Comparison of ENCODE assay signal across 23 cellular contexts in genomic region chr14:100526057-100526456, GRCh38.
DNase-seq lines count a peak whose midpoint lies in the region; ATAC-seq and TF ChIP-seq lines count a peak whose summit lies in the region.
"Had no signal": no experiment of that assay in that cellular context is flagged by ENCODE, and none has a peak within 500 bp of the region (broad histone marks: within the 10 kb centered on the region; RNA-seq: fewer than 3 reads in every experiment).

No MANE protein-coding gene starts in this region.

- no peak for ATAC-seq in DND-41 (ENCODE audit: insufficient read depth, low read depth)
- ATAC-seq in CD8-positive, alpha-beta T cell: no peak
- ATAC-seq in activated T-helper 17 cell treated with anti-CD3 and anti-CD28 coated beads, Interleukin-2, amount 50 U/mL, for 72 hours (replicated peaks): no peak
- ATAC-seq: GM23338, K562 had no signal

- H2BK15ac ChIP-seq in neuronal stem cell (ENCODE audit: low read length): no peak overlapping the region

- H3K27ac Mint-ChIP-seq in CD8-positive, alpha-beta T cell: no peak overlapping the region
- H3K27ac Mint-ChIP-seq in activated T-helper 17 cell treated with anti-CD3 and anti-CD28 coated beads, Interleukin-2, amount 50 U/mL, for 72 hours: no peak overlapping the region
- H3K27ac Mint-ChIP-seq: B cell, CD14-positive monocyte, GM23338 had no signal

- H2BK120ac ChIP-seq in neuronal stem cell (ENCODE audit: low read depth, low read length): no peak overlapping the region

- H3K36me3 Mint-ChIP-seq in CD8-positive, alpha-beta T cell: peaks cover 20% of the 10 kb centered on the region
- H3K36me3 Mint-ChIP-seq in activated T-helper 17 cell treated with anti-CD3 and anti-CD28 coated beads, Interleukin-2, amount 50 U/mL, for 72 hours (ENCODE audit: low read depth): no peaks in the 10 kb centered on the region

- DNase-seq in activated gamma-delta T cell treated with Interleukin-2 at 50 U/mL for 16 hours: peak; percentile 1
- no peak for DNase-seq in activated gamma-delta T cell (lab: John Stamatoyannopoulos, UW)
- peak; percentile 3 for DNase-seq in DND-41
- DNase-seq in Peyer's patch: peak in 2 of 3 donors; percentile 2 to 25
- DNase-seq in neuronal stem cell (ENCODE audit: low spot score): no peak
- no peak for DNase-seq in CD8-positive, alpha-beta T cell
- DNase-seq in activated effector memory CD4-positive, alpha-beta T cell treated with Interleukin-2 at 50 U/mL for 16 hours: no peak
- DNase-seq: DMS79 treated with DMSO at 0.1 percent for 48 hours, MG63, NCI-H1417, NCI-H1694 treated with DMSO at 0.1 percent for 48 hours, NCI-H2081 treated with DMSO at 0.1 percent for 48 hours, NCI-H2171 treated with DMSO at 0.1 percent for 48 hours, NCI-H524 treated with DMSO at 0.1 percent for 48 hours, NCI-H82, SHP77 treated with DMSO at 0.1 percent for 48 hours had no signal

- POLR2A ChIA-PET in CD8-positive, alpha-beta T cell (lab: Charles Lee): no interaction called here

- H3K27me3 ChIP-seq in DND-41 (ENCODE audit: insufficient read depth, low read length, poor library complexity) (no peaks in the 10 kb centered on the region), Peyer's patch (no peaks in the 10 kb centered on the region), neuronal stem cell (ENCODE audit: control insufficient read depth in 3 of 3, insufficient read depth in 3 of 3, low read depth in 1 of 3, low read length in 3 of 3) (no peaks in the 10 kb centered on the region)
- no peaks in the 10 kb centered on the region for H3K27me3 ChIP-seq in CD8-positive, alpha-beta T cell (ENCODE audit: insufficient read depth, low read length)
- H3K27me3 ChIP-seq: MG63 had no signal

- H3K9ac ChIP-seq in DND-41 (ENCODE audit: low read depth, low read length) (no peak overlapping the region), neuronal stem cell (ENCODE audit: low read depth, low read length, poor library complexity) (no peak overlapping the region)

- peaks cover 23% of the 10 kb centered on the region for H3K36me3 ChIP-seq in DND-41 (ENCODE audit: insufficient read depth, low read length)
- peaks cover 0 to 19% (median 0%) of the 10 kb centered on the region in 3 donors for H3K36me3 ChIP-seq in Peyer's patch
- peaks cover 4 to 6% of the 10 kb centered on the region in 2 donors for H3K36me3 ChIP-seq in neuronal stem cell (replicated peaks in 1 of 2; ENCODE audit: control insufficient read depth in 2 of 2, insufficient read depth in 2 of 2, low read length in 2 of 2)
- H3K36me3 ChIP-seq in CD8-positive, alpha-beta T cell (ENCODE audit: insufficient read depth, low read length): peaks cover 5% of the 10 kb centered on the region
- H3K36me3 ChIP-seq: HAP-1, MG63 had no signal

- peaks cover 2% of the 10 kb centered on the region for H3K79me1 ChIP-seq in neuronal stem cell (ENCODE audit: low read depth, low read length)

- no peak overlapping the region for H3K4me3 Mint-ChIP-seq in CD8-positive, alpha-beta T cell
- H3K4me3 Mint-ChIP-seq in activated T-helper 17 cell treated with anti-CD3 and anti-CD28 coated beads, Interleukin-2, amount 50 U/mL, for 72 hours: no peak overlapping the region
- H3K4me3 Mint-ChIP-seq: B cell, CD14-positive monocyte, GM23338 had no signal

- H2BK5ac ChIP-seq in neuronal stem cell (ENCODE audit: low read length): peak overlapping the region; percentile 85

- TF ChIP-seq CTCF in DND-41 (IDR thresholded peaks at IDR 0.05; ENCODE audit: borderline replicate concordance, extremely low read depth, low read length, poor library complexity, severe bottlenecking): no peak
- no peak for TF ChIP-seq CTCF in Peyer's patch (IDR thresholded peaks at IDR 0.05)
- no peak for TF ChIP-seq CTCF in CD8-positive, alpha-beta T cell (IDR thresholded peaks at IDR 0.05)

- no peak overlapping the region for H4K91ac ChIP-seq in neuronal stem cell (ENCODE audit: low read depth, low read length, poor library complexity)

- no peak overlapping the region for H3K4ac ChIP-seq in neuronal stem cell (ENCODE audit: low read length)

- H3K18ac ChIP-seq in neuronal stem cell (ENCODE audit: low read length): peak overlapping the region; percentile 73

- TF ChIP-seq POLR2A in Peyer's patch (IDR thresholded peaks at IDR 0.05): no peak

- intact Hi-C loops in CD8-positive, alpha-beta T cell (cut with DNase I, micrococcal nuclease): loop anchor here in 1 of 2 experiments (10.0 kb wide), 1 partner anchor 141 kb away; no protein-coding TSS in a partner anchor

- WGBS in neuronal stem cell (ENCODE audit: extremely low coverage in 2 of 2, insufficient read length in 2 of 2, insufficient replicate concordance in 1 of 2), 2 donors: no CpG with 5 or more reads among the region's 4 CpGs

- CTCF ChIA-PET in CD8-positive, alpha-beta T cell (lab: Charles Lee): interaction anchor here (1.2 to 3.2 kb wide), 3 partner anchors 120 to 130 kb away, joined by 3 to 38 read pairs (median 4); no protein-coding TSS in a partner anchor

- no peak overlapping the region for H3K27ac ChIP-seq in DND-41 (ENCODE audit: low read length)
- H3K27ac ChIP-seq in Peyer's patch: no peak overlapping the region
- no peak overlapping the region for H3K27ac ChIP-seq in neuronal stem cell (replicated peaks; ENCODE audit: low read length)
- H3K27ac ChIP-seq in CD8-positive, alpha-beta T cell (ENCODE audit: low read depth, low read length): no peak overlapping the region
- H3K27ac ChIP-seq: A549 had no signal

- H2AK5ac ChIP-seq in neuronal stem cell (ENCODE audit: low read depth, low read length): peak overlapping the region; percentile 84

- no peaks in the 10 kb centered on the region for H3K79me2 ChIP-seq in DND-41 (ENCODE audit: insufficient read depth, low read length)

- no peak overlapping the region for H3K14ac ChIP-seq in neuronal stem cell (ENCODE audit: low read length)

- H3K4me1 Mint-ChIP-seq in CD8-positive, alpha-beta T cell (ENCODE audit: low read depth): no peaks in the 10 kb centered on the region
- H3K4me1 Mint-ChIP-seq in activated T-helper 17 cell treated with anti-CD3 and anti-CD28 coated beads, Interleukin-2, amount 50 U/mL, for 72 hours: no peaks in the 10 kb centered on the region
- H3K4me1 Mint-ChIP-seq: B cell had no signal

- no peaks in the 10 kb centered on the region for H3K27me3 Mint-ChIP-seq in CD8-positive, alpha-beta T cell (ENCODE audit: low read depth)
- no peaks in the 10 kb centered on the region for H3K27me3 Mint-ChIP-seq in activated T-helper 17 cell treated with anti-CD3 and anti-CD28 coated beads, Interleukin-2, amount 50 U/mL, for 72 hours
- H3K27me3 Mint-ChIP-seq: B cell had no signal

- no peak overlapping the region for H3K4me2 ChIP-seq in DND-41 (ENCODE audit: insufficient read depth, low read length)
- no peak overlapping the region for H3K4me2 ChIP-seq in neuronal stem cell (ENCODE audit: insufficient read depth, low read length, poor library complexity, severe bottlenecking)
- H3K4me2 ChIP-seq: A549, GM23338 had no signal

- no peak overlapping the region for H2AFZ ChIP-seq in DND-41 (ENCODE audit: low read depth, low read length)
- no peak overlapping the region for H2AFZ ChIP-seq in neuronal stem cell (ENCODE audit: low read length)
- H2AFZ ChIP-seq: GM23338 had no signal

- no peak overlapping the region for H3K23ac ChIP-seq in neuronal stem cell (ENCODE audit: low read depth, low read length, poor library complexity)

- no peak overlapping the region for H3K4me3 ChIP-seq in DND-41 (ENCODE audit: low read depth in 1 of 2, low read length in 2 of 2)
- H3K4me3 ChIP-seq in Peyer's patch: no peak overlapping the region
- H3K4me3 ChIP-seq in neuronal stem cell (ENCODE audit: low read length in 2 of 2): no peak overlapping the region
- H3K4me3 ChIP-seq in CD8-positive, alpha-beta T cell (ENCODE audit: low read depth, low read length): no peak overlapping the region
- H3K4me3 ChIP-seq: A549, GM23338, HAP-1, K562, MG63 had no signal

- peak overlapping the region; percentile 7 for H2BK12ac ChIP-seq in neuronal stem cell (ENCODE audit: low read length)

- no peaks in the 10 kb centered on the region for H3K9me3 Mint-ChIP-seq in CD8-positive, alpha-beta T cell
- H3K9me3 Mint-ChIP-seq in activated T-helper 17 cell treated with anti-CD3 and anti-CD28 coated beads, Interleukin-2, amount 50 U/mL, for 72 hours: no peaks in the 10 kb centered on the region
- H3K9me3 Mint-ChIP-seq: CD14-positive monocyte, GM23338 had no signal

- H3K9me3 ChIP-seq in DND-41 (ENCODE audit: insufficient read depth, low read length, severe bottlenecking) (no peaks in the 10 kb centered on the region), Peyer's patch (no peaks in the 10 kb centered on the region), neuronal stem cell (replicated peaks in 1 of 2; ENCODE audit: control insufficient read depth in 2 of 2, insufficient read depth in 1 of 2, low read depth in 1 of 2, low read length in 2 of 2) (peaks cover 0 to 4% of the 10 kb centered on the region in 2 donors)
- no peaks in the 10 kb centered on the region for H3K9me3 ChIP-seq in CD8-positive, alpha-beta T cell (ENCODE audit: low read length)
- H3K9me3 ChIP-seq: A549, HAP-1, MG63 had no signal

- peaks cover 3% of the 10 kb centered on the region; the same call in 1 of the 2 replicates for H3K4me1 ChIP-seq in DND-41 (ENCODE audit: insufficient read depth, low read length)
- no peaks in the 10 kb centered on the region for H3K4me1 ChIP-seq in Peyer's patch
- peaks cover 10% of the 10 kb centered on the region in 2 donors for H3K4me1 ChIP-seq in neuronal stem cell (ENCODE audit: control insufficient read depth in 2 of 2, insufficient read depth in 1 of 2, low read depth in 1 of 2, low read length in 2 of 2)
- H3K4me1 ChIP-seq in CD8-positive, alpha-beta T cell (ENCODE audit: insufficient read depth, low read length): no peaks in the 10 kb centered on the region
- H3K4me1 ChIP-seq: A549, HAP-1 had no signal

- no peaks in the 10 kb centered on the region for H4K20me1 ChIP-seq in DND-41 (ENCODE audit: insufficient read depth, low read length)

- H4K8ac ChIP-seq in neuronal stem cell (ENCODE audit: low read depth, low read length): no peak overlapping the region

Comparison
In these comparisons a context has a peak if more than half of its experiments do, and no peak if none do; other contexts are left out.
1. DNase-seq: peak in activated gamma-delta T cell treated with Interleukin-2 at 50 U/mL for 16 hours (single experiment), DND-41 (single experiment) and Peyer's patch (2 of 3); none in activated gamma-delta T cell (single experiment), neuronal stem cell (single experiment), CD8-positive, alpha-beta T cell (0 of 7) and activated effector memory CD4-positive, alpha-beta T cell treated with Interleukin-2 at 50 U/mL for 16 hours (single experiment).